Comparison of ENCODE assay signal across 8 cellular contexts in genomic region chr3:126704494-126705214, GRCh38. TPM values are rescaled to one million over a fixed set of nuclear protein-coding genes. Genes with fewer than 3 reads are reported as not detected.
DNase-seq lines count a peak whose midpoint lies in the region; ATAC-seq, FAIRE-seq and TF ChIP-seq lines count a peak whose summit lies in the region.

No MANE protein-coding gene starts in this region.

- H3K27me3 ChIP-seq in BLaER1 treated with 17β-estradiol and CSF1 and Interleukin-3, amounts not matched to agents 10 nM and 100 nM = no peaks in the 10 kb centered on the region
- peaks cover 30% of the 10 kb centered on the region for H3K27me3 ChIP-seq in NT2/D1 (ENCODE audit: insufficient read depth, insufficient read length)
- H3K27me3 ChIP-seq in endodermal cell (ENCODE audit: control insufficient read depth, insufficient read depth, low read length, poor library complexity, severe bottlenecking) = peaks cover 18% of the 10 kb centered on the region

- peaks cover 5% of the 10 kb centered on the region for H3K36me3 Mint-ChIP-seq in endodermal cell (ENCODE audit: low read depth)
- H3K36me3 Mint-ChIP-seq in nephron (ENCODE audit: low read depth) = peaks cover 15% of the 10 kb centered on the region

- peak overlapping the region in 9 of 11 experiments; percentile 31 to 67 (median 43); a peak in 12 of 22 replicates for H3K27ac ChIP-seq in BLaER1 treated with 17β-estradiol and CSF1 and Interleukin-3, amounts not matched to agents 10 nM and 100 nM
- H3K27ac ChIP-seq in endodermal cell (ENCODE audit: low read depth, low read length) = no peak overlapping the region

- peaks cover 5 to 14% (median 8%) of the 10 kb centered on the region in 11 experiments; a peak in 13 of 22 replicates for H3K9me3 ChIP-seq in BLaER1 treated with 17β-estradiol and CSF1 and Interleukin-3, amounts not matched to agents 10 nM and 100 nM (replicated peaks in 1 of 11)
- no peaks in the 10 kb centered on the region for H3K9me3 ChIP-seq in NT2/D1 (ENCODE audit: insufficient read depth, low read length)
- no peaks in the 10 kb centered on the region for H3K9me3 ChIP-seq in endodermal cell (ENCODE audit: control insufficient read depth, low read length)

- H3K27ac Mint-ChIP-seq in endodermal cell (no peak overlapping the region), nephron (peak overlapping the region in 1 of 3 experiments; percentile 3)

- peaks cover 13 to 22% (median 18%) of the 10 kb centered on the region in 10 experiments; a peak in 18 of 20 replicates for H3K4me1 ChIP-seq in BLaER1 treated with 17β-estradiol and CSF1 and Interleukin-3, amounts not matched to agents 10 nM and 100 nM
- H3K4me1 ChIP-seq in NT2/D1 (ENCODE audit: insufficient read depth, insufficient read length) = peaks cover 4% of the 10 kb centered on the region
- no peaks in the 10 kb centered on the region for H3K4me1 ChIP-seq in endodermal cell (ENCODE audit: control insufficient read depth, insufficient read depth, low read length)

- H3K9me3 Mint-ChIP-seq in endodermal cell = no peaks in the 10 kb centered on the region
- H3K9me3 Mint-ChIP-seq in nephron = peaks cover 4% of the 10 kb centered on the region

- H3K27me3 Mint-ChIP-seq in endodermal cell (ENCODE audit: insufficient read depth) = peaks cover 36% of the 10 kb centered on the region
- peaks cover 12% of the 10 kb centered on the region for H3K27me3 Mint-ChIP-seq in nephron (ENCODE audit: low read depth)

- peak overlapping the region; percentile 64 to 83 (median 76) for H3K9ac ChIP-seq in BLaER1 treated with 17β-estradiol and CSF1 and Interleukin-3, amounts not matched to agents 10 nM and 100 nM
- H3K9ac ChIP-seq in NT2/D1 (ENCODE audit: insufficient read length, low read depth) (peak overlapping the region; percentile 73), endodermal cell (ENCODE audit: extremely low read depth, low read length, poor library complexity, severe bottlenecking) (no peak overlapping the region)

- H3K36me3 ChIP-seq in BLaER1 treated with 17β-estradiol and CSF1 and Interleukin-3, amounts not matched to agents 10 nM and 100 nM = peaks cover 0 to 14% (median 7%) of the 10 kb centered on the region in 11 experiments; a peak in 9 of 22 replicates
- H3K36me3 ChIP-seq in NT2/D1 (ENCODE audit: insufficient read depth, insufficient read length, low read length) (peaks cover 11% of the 10 kb centered on the region), endodermal cell (ENCODE audit: control insufficient read depth, insufficient read depth, low read length) (no peaks in the 10 kb centered on the region)

- peaks cover 0 to 31% (median 0%) of the 10 kb centered on the region in 11 experiments; a peak in 3 of 22 replicates for H4K20me1 ChIP-seq in BLaER1 treated with 17β-estradiol and CSF1 and Interleukin-3, amounts not matched to agents 10 nM and 100 nM

- DNase-seq in NT2/D1 (ENCODE audit: low read depth, low spot score) (no peak), endodermal cell (peak; percentile 72), SKM-1 treated with dmso at 0.1 percent for 144 hours (lab: John Stamatoyannopoulos, UW; ENCODE audit: unreplicated experiment) (no peak), D721Med (ENCODE audit: insufficient read length, low spot score) (no peak), hippocampal formation (lab: John Stamatoyannopoulos, UW) (no peak)

- TF ChIP-seq CTCF in endodermal cell (conservative IDR thresholded peaks at IDR 0.05) (no peak), nephron (IDR thresholded peaks at IDR 0.05; ENCODE audit: unreplicated experiment in 3 of 3) (no peak), D721Med (IDR thresholded peaks at IDR 0.05; ENCODE audit: insufficient read depth, missing control alignments) (no peak)

- peak overlapping the region; percentile 66 to 84 (median 78) for H3K4me3 ChIP-seq in BLaER1 treated with 17β-estradiol and CSF1 and Interleukin-3, amounts not matched to agents 10 nM and 100 nM
- H3K4me3 ChIP-seq in NT2/D1 (ENCODE audit: insufficient read length, low read depth) (peak overlapping the region; percentile 68), endodermal cell (ENCODE audit: low read length) (peak overlapping the region; percentile 79)

- 12 to 17% methylated on average over 28 to 44 of the region's 44 CpGs for WGBS in endodermal cell (ENCODE audit: insufficient coverage in 1 of 2, insufficient read length in 1 of 2), 2 experiments

- peaks cover 11% of the 10 kb centered on the region for H3K4me1 Mint-ChIP-seq in endodermal cell
- peaks cover 22% of the 10 kb centered on the region for H3K4me1 Mint-ChIP-seq in nephron

- H3K4me3 Mint-ChIP-seq in endodermal cell (peak overlapping the region; percentile 84), nephron (peak overlapping the region; percentile 89 to 96 (median 95))

- H3K4me2 ChIP-seq in BLaER1 treated with 17β-estradiol and CSF1 and Interleukin-3, amounts not matched to agents 10 nM and 100 nM = peak overlapping the region; percentile 97 to 99 (median 99)

- peak; percentile 11 for ATAC-seq in GM19351 (IDR thresholded peaks at IDR 0.05; ENCODE audit: unreplicated experiment)

- no peak for FAIRE-seq in D721Med (lab: Jason Lieb, UNC)

RNA-seq across cellular contexts. Expression of gene CHCHD6, which starts 0.6 kb away (rescaled TPM):
- total RNA-seq in endodermal cell = 10 to 100 TPM; 23.6 to 34.4 TPM
- polyA plus RNA-seq in endodermal cell (2013, experiment 1 of 2) = 42.5 TPM
- polyA plus RNA-seq in endodermal cell (2013, experiment 2 of 2) = 39.8 TPM

RNA-seq across cellular contexts. Expression of gene TXNRD3, which starts 49.7 kb away (rescaled TPM):
- total RNA-seq in endodermal cell = 10 to 100 TPM; 13.1 to 18.1 TPM
- 7.7 TPM for polyA plus RNA-seq in endodermal cell (2013, experiment 1 of 2)
- 6.2 TPM for polyA plus RNA-seq in endodermal cell (2013, experiment 2 of 2)
